19 cellular contexts compared by ENCODE assay signal in genomic region chr2:162021659-162022058, GRCh38. TPM values are rescaled to one million over a fixed set of nuclear protein-coding genes. Genes with fewer than 3 reads are reported as not detected.
DNase-seq lines count a peak whose midpoint lies in the region; ATAC-seq, FAIRE-seq and TF ChIP-seq lines count a peak whose summit lies in the region.
"Had no signal": no experiment of that assay in that cellular context is flagged by ENCODE, and none has a peak within 500 bp of the region (broad histone marks: within the 10 kb centered on the region; RNA-seq: fewer than 3 reads in every experiment).

No MANE protein-coding gene starts in this region.

- H3K9ac ChIP-seq in HepG2 (ENCODE audit: insufficient read depth, low read depth, low read length) = no peak overlapping the region
- H3K9ac ChIP-seq: GM23248 had no signal

- WGBS in right lobe of liver (ENCODE audit: insufficient coverage, low coverage, low lambda C conversion rate, missing lambda C conversion rate) = 58% methylated on average over 4 of the region's 4 CpGs
- WGBS in HepG2 (ENCODE audit: low lambda C conversion rate) = 100% methylated on average over 4 of the region's 4 CpGs
- WGBS in suprapubic skin = 74% methylated on average over 4 of the region's 4 CpGs

- H3K27ac ChIP-seq in right lobe of liver (peak overlapping the region in 2 of 3 donors; percentile 75 to 82), HepG2 (ENCODE audit: extremely low read length, insufficient read depth, low read length) (no peak overlapping the region), suprapubic skin (no peak overlapping the region)
- H3K27ac ChIP-seq: GM23248 had no signal

- H3K4me1 ChIP-seq in right lobe of liver = peaks cover 0 to 22% (median 5%) of the 10 kb centered on the region in 4 donors
- peaks cover 20% of the 10 kb centered on the region for H3K4me1 ChIP-seq in HepG2 (ENCODE audit: insufficient read depth, low read length)
- no peaks in the 10 kb centered on the region for H3K4me1 ChIP-seq in suprapubic skin

- TF ChIP-seq CTCF in right lobe of liver (IDR thresholded peaks at IDR 0.05) (no peak), HepG2 (CRISPR knock-in tag; IDR thresholded peaks at IDR 0.05) (no peak), suprapubic skin (IDR thresholded peaks at IDR 0.05) (no peak)

- no peak for FAIRE-seq in HepG2 (lab: Jason Lieb, UNC)
- FAIRE-seq: GM12892 had no signal

- H3K27me3 ChIP-seq in right lobe of liver = no peaks in the 10 kb centered on the region
- H3K27me3 ChIP-seq in HepG2 (ENCODE audit: control insufficient read depth in 1 of 2, insufficient read depth in 2 of 2, low read length in 2 of 2) = no peaks in the 10 kb centered on the region
- no peaks in the 10 kb centered on the region for H3K27me3 ChIP-seq in suprapubic skin

- H3K36me3 ChIP-seq in right lobe of liver (no peaks in the 10 kb centered on the region), HepG2 (replicated peaks in 1 of 2; ENCODE audit: control insufficient read depth in 1 of 2, insufficient read depth in 2 of 2, low read length in 2 of 2) (peaks cover 2 to 22% of the 10 kb centered on the region in 2 experiments; a peak in 3 of 5 replicates), suprapubic skin (peaks cover 3% of the 10 kb centered on the region)

- CTCF ChIA-PET in activated CD4-positive, alpha-beta T cell treated with anti-CD3 and anti-CD28 coated beads, Interleukin-2, amount 10 ng/mL, durations not matched to agents 7 days and 5 days (lab: Charles Lee) = interaction anchor here (1.7 kb wide), 1 partner anchor 53 kb away, joined by 5 read pairs; the partner anchor contains the start of gene DPP4
- CTCF ChIA-PET in HepG2 (lab: Yijun Ruan, JAX; ENCODE audit: low intra/inter-chr PET ratio, low total read pairs) = no interaction called here

- ATAC-seq in right lobe of liver (no peak), HepG2 (no peak)
- ATAC-seq in activated T-helper 17 cell treated with anti-CD3 and anti-CD28 coated beads, Interleukin-2, amount 50 U/mL, for 72 hours (replicated peaks) = no peak

- no peak for DNase-seq in activated CD4-positive, alpha-beta T cell treated with anti-CD3 and anti-CD28 coated beads, Interleukin-2, amount 10 ng/mL, durations not matched to agents 7 days and 5 days
- no peak for DNase-seq in activated CD4-positive, alpha-beta T cell treated with anti-CD3 and anti-CD28 coated beads for 48 hours
- DNase-seq in right lobe of liver = no peak
- DNase-seq in HepG2 (ENCODE audit: low spot score) = no peak
- DNase-seq in activated effector memory CD4-positive, alpha-beta T cell treated with anti-CD3 and anti-CD28 coated beads, Interleukin-2, amount 50 U/mL, for 16 hours = no peak
- DNase-seq in suprapubic skin (ENCODE audit: low spot score in 2 of 2) = no peak
- DNase-seq in DMS53 treated with DMSO at 0.1 percent for 48 hours (lab: John Stamatoyannopoulos, UW; ENCODE audit: unreplicated experiment) = no peak
- DNase-seq: GM23248, HCEC 1CT, IMR-90, Kasumi-1, MM.1S, NCI-H1092 treated with DMSO at 0.1 percent for 48 hours, NCI-H1694 treated with DMSO at 0.1 percent for 48 hours, NCI-H2107, NCI-H2227 treated with DMSO at 0.1 percent for 48 hours, NCI-H524 had no signal

- H3K9me3 ChIP-seq in right lobe of liver = no peaks in the 10 kb centered on the region
- no peaks in the 10 kb centered on the region for H3K9me3 ChIP-seq in HepG2 (ENCODE audit: low read length)
- H3K9me3 ChIP-seq in suprapubic skin = no peaks in the 10 kb centered on the region

- POLR2A ChIA-PET in activated CD4-positive, alpha-beta T cell treated with anti-CD3 and anti-CD28 coated beads, Interleukin-2, amount 10 ng/mL, durations not matched to agents 7 days and 5 days (lab: Charles Lee) = no interaction called here
- POLR2A ChIA-PET in HepG2 (lab: Yijun Ruan, JAX) = no interaction called here

- no TSS peak for BruUV-seq in HepG2 (replicated peaks; lab: Mats Ljungman, UMichigan)

- H3K4me3 ChIP-seq in right lobe of liver (no peak overlapping the region), HepG2 (replicated peaks in 1 of 3; ENCODE audit: insufficient read depth in 1 of 3, low read depth in 2 of 3, low read length in 3 of 3) (no peak overlapping the region), suprapubic skin (no peak overlapping the region)
- H3K4me3 ChIP-seq: GM23248 had no signal

- H3K4me3 Mint-ChIP-seq in activated CD4-positive, alpha-beta T cell treated with anti-CD3 and anti-CD28 coated beads, Interleukin-2, amount 10 ng/mL, durations not matched to agents 7 days and 5 days = no peak overlapping the region
- no peak overlapping the region for H3K4me3 Mint-ChIP-seq in activated T-helper 17 cell treated with anti-CD3 and anti-CD28 coated beads, Interleukin-2, amount 50 U/mL, for 72 hours

- peaks cover 68% of the 10 kb centered on the region for H3K4me1 Mint-ChIP-seq in activated CD4-positive, alpha-beta T cell treated with anti-CD3 and anti-CD28 coated beads, Interleukin-2, amount 10 ng/mL, durations not matched to agents 7 days and 5 days
- H3K4me1 Mint-ChIP-seq in activated T-helper 17 cell treated with anti-CD3 and anti-CD28 coated beads, Interleukin-2, amount 50 U/mL, for 72 hours = peaks cover 36% of the 10 kb centered on the region

- no peaks in the 10 kb centered on the region for H4K20me1 ChIP-seq in HepG2 (ENCODE audit: insufficient read depth, low read length)

- H3K79me2 ChIP-seq in HepG2 (ENCODE audit: insufficient read depth, low read length) = no peaks in the 10 kb centered on the region

- no peak for TF ChIP-seq EP300 in HepG2 (IDR thresholded peaks at IDR 0.05; ENCODE audit: low read depth in 2 of 2, low read length in 2 of 2)
- no peak for TF ChIP-seq EP300 in HepG2 (CRISPR knock-in tag; IDR thresholded peaks at IDR 0.05; ENCODE audit: borderline replicate concordance)
- TF ChIP-seq EP300 in suprapubic skin (IDR thresholded peaks at IDR 0.05) = no peak

- TF ChIP-seq POLR2A in right lobe of liver (IDR thresholded peaks at IDR 0.05) (no peak), HepG2 (IDR thresholded peaks at IDR 0.05; ENCODE audit: insufficient read depth in 1 of 2, low read depth in 2 of 2, low read length in 2 of 2) (no peak), suprapubic skin (IDR thresholded peaks at IDR 0.05) (no peak)

- no peak overlapping the region for H2AFZ ChIP-seq in HepG2 (ENCODE audit: low read length)
- H2AFZ ChIP-seq: GM23248 had no signal

- intact Hi-C loops in right lobe of liver (cut with DNase I) (no loop called here), HepG2 (cut with micrococcal nuclease; ENCODE audit: unreplicated experiment) (no loop called here)

- in situ Hi-C loops in HepG2 (cut with HindIII; ENCODE audit: extremely low pct_ligation_motif_present, low pct_unique_long_range_greater_than_20kb) = no loop called here

- TF ChIP-seq RAD21 in HepG2 (CRISPR knock-in tag; IDR thresholded peaks at IDR 0.05) = no peak

- H3K4me2 ChIP-seq in HepG2 (ENCODE audit: low read depth, low read length) = no peak overlapping the region

- peaks cover 95% of the 10 kb centered on the region for H3K36me3 Mint-ChIP-seq in activated CD4-positive, alpha-beta T cell treated with anti-CD3 and anti-CD28 coated beads, Interleukin-2, amount 10 ng/mL, durations not matched to agents 7 days and 5 days (ENCODE audit: low read depth)
- H3K36me3 Mint-ChIP-seq in activated T-helper 17 cell treated with anti-CD3 and anti-CD28 coated beads, Interleukin-2, amount 50 U/mL, for 72 hours (ENCODE audit: low read depth) = peaks cover 88% of the 10 kb centered on the region

- H3K9me3 Mint-ChIP-seq in activated CD4-positive, alpha-beta T cell treated with anti-CD3 and anti-CD28 coated beads, Interleukin-2, amount 10 ng/mL, durations not matched to agents 7 days and 5 days = no peaks in the 10 kb centered on the region
- H3K9me3 Mint-ChIP-seq in activated T-helper 17 cell treated with anti-CD3 and anti-CD28 coated beads, Interleukin-2, amount 50 U/mL, for 72 hours = no peaks in the 10 kb centered on the region

- H3K27ac Mint-ChIP-seq in activated CD4-positive, alpha-beta T cell treated with anti-CD3 and anti-CD28 coated beads, Interleukin-2, amount 10 ng/mL, durations not matched to agents 7 days and 5 days = peak overlapping the region; percentile 50
- peak overlapping the region; percentile 44 for H3K27ac Mint-ChIP-seq in activated T-helper 17 cell treated with anti-CD3 and anti-CD28 coated beads, Interleukin-2, amount 50 U/mL, for 72 hours

- no peaks in the 10 kb centered on the region for H3K27me3 Mint-ChIP-seq in activated CD4-positive, alpha-beta T cell treated with anti-CD3 and anti-CD28 coated beads, Interleukin-2, amount 10 ng/mL, durations not matched to agents 7 days and 5 days
- no peaks in the 10 kb centered on the region for H3K27me3 Mint-ChIP-seq in activated T-helper 17 cell treated with anti-CD3 and anti-CD28 coated beads, Interleukin-2, amount 50 U/mL, for 72 hours

RNA-seq across cellular contexts. Expression of gene DPP4, which starts 52.4 kb away (rescaled TPM):
- total RNA-seq in activated CD4-positive, alpha-beta T cell treated with anti-CD3 and anti-CD28 coated beads, Interleukin-2, amount 10 ng/mL, durations not matched to agents 7 days and 5 days = 100 to 1,000 TPM; 116 to 152 TPM
- total RNA-seq in right lobe of liver (10 to 100 TPM; 17.8 to 39.8 (median 26.3) TPM), HepG2 (2016; rRNA removed; fragmentation: Illumina TruSeq; extraction: Trizol) (57.2 and 109 TPM in 2 replicates), suprapubic skin (1 to 10 TPM; 1.6 to 5.3 (median 3.8) TPM)
- 9.0 and 9.9 TPM in 2 replicates for total RNA-seq in HepG2 (2016; cell fraction: cytosol; rRNA removed; fragmentation: Illumina TruSeq; extraction: Trizol; ENCODE audit: low read depth)
- total RNA-seq in HepG2 (2016; cell fraction: insoluble cytoplasmic fraction; rRNA removed; fragmentation: Illumina TruSeq; extraction: Trizol) = 54.8 and 107 TPM in 2 replicates
- total RNA-seq in HepG2 (2016; cell fraction: membrane; rRNA removed; fragmentation: Illumina TruSeq; extraction: Trizol) = 22.6 and 24.7 TPM in 2 replicates
- total RNA-seq in HepG2 (2016; cell fraction: nucleus; rRNA removed; fragmentation: Illumina TruSeq; extraction: Trizol) = 123 and 147 TPM in 2 replicates
- 37.7 and 39.4 TPM in 2 replicates for polyA plus RNA-seq in HepG2 (2011; rRNA removed)
- 32.1 and 39.3 TPM in 2 replicates for polyA plus RNA-seq in HepG2 (2011; cell fraction: cytosol; rRNA removed)
- 35.3 and 41.8 TPM in 2 replicates for polyA plus RNA-seq in HepG2 (2011; cell fraction: nucleus; rRNA removed)
- 85.0 and 97.7 TPM in 2 replicates for polyA plus RNA-seq in HepG2 (2012)
- 7.7 and 8.0 TPM in 2 replicates for polyA plus RNA-seq in HepG2 (2016; cell fraction: cytosol; fragmentation: Illumina TruSeq; extraction: Trizol; ENCODE audit: low read depth)
- polyA plus RNA-seq in HepG2 (2016; cell fraction: insoluble cytoplasmic fraction; fragmentation: Illumina TruSeq; extraction: Trizol; ENCODE audit: low read depth) = 38.7 and 39.5 TPM in 2 replicates
- polyA plus RNA-seq in HepG2 (2016; cell fraction: membrane; fragmentation: Illumina TruSeq; extraction: Trizol; ENCODE audit: low read depth) = 14.9 and 16.9 TPM in 2 replicates
- 95.1 and 96.2 TPM in 2 replicates for polyA plus RNA-seq in HepG2 (2016; cell fraction: nucleus; fragmentation: Illumina TruSeq; extraction: Trizol; ENCODE audit: insufficient read depth, low read depth)
- 175 TPM in 1 of 2 replicates, not detected in the other for polyA minus RNA-seq in HepG2 (2011; rRNA and poly(A)+ RNA removed; ENCODE audit: low replicate concordance)
- polyA minus RNA-seq in HepG2 (2011; cell fraction: cytosol; rRNA and poly(A)+ RNA removed) = 57.2 and 81.0 TPM in 2 replicates
- polyA minus RNA-seq in HepG2 (2011; cell fraction: nucleus; rRNA and poly(A)+ RNA removed) = 147 and 149 TPM in 2 replicates
- total RNA-seq in activated T-helper 17 cell treated with anti-CD3 and anti-CD28 coated beads, Interleukin-2, amount 50 U/mL, for 72 hours = 10 to 100 TPM; 34.6 to 97.7 TPM

Comparison
In these comparisons a context has a peak if more than half of its experiments do, and no peak if none do; other contexts are left out.
1. H3K27ac ChIP-seq: peak in right lobe of liver (2 of 3); none in HepG2 (single experiment) and suprapubic skin (single experiment).